ENCODE assay signal across 1 cellular context in the genomic region with DNA sequence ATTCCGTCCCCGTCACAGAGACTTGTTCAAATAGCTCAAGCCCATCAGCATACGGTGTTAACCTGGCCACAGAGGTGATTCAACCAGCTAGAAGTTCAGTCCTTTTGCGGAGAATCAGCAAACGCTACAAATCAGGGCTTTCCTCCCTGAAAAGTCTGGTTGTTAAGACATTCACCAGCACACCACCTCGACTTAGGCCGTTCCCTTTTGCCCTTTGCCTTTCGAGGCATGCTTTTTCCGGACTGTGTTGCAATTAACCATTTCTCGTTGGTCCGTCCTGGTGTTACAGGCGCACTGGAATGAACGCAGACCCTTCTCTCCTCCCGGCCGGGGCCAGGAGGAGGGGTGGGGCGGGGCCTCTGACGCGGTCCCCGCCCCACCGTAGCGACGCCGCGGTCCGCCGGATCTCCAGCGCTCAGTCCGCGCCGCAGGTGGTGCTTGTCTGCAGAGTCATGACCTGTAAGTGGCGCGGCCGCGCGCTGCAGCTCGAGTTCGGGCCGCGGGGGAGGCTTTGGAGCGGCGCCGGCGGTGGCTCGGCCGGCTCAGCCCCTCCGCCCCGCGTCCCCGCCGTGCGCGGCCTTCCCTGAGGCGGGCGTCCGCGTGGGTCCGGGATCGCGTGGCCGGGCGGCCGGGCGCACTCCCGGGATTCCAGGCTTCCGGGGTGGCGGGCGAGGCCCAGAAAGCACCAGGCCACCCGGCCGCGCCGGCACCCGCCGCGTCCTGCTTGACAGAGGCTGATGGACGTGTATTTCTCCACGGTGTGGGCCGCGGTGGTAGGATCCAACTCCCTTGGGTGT.
A peak's percentile ranks its signal among the peaks of the same experiment; 100 is the strongest.
TF ChIP-seq lines count a peak whose summit lies in the region.

A gene with protein sequence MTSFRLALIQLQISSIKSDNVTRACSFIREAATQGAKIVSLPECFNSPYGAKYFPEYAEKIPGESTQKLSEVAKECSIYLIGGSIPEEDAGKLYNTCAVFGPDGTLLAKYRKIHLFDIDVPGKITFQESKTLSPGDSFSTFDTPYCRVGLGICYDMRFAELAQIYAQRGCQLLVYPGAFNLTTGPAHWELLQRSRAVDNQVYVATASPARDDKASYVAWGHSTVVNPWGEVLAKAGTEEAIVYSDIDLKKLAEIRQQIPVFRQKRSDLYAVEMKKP (plus strand): TSS at position 418 of the 797 bp plus-strand sequence. CDS start 35 bp downstream, at position 453.

TF ChIP-seq in HepG2, 621 proteins besides CTCF, POLR2A, EP300 and RAD21 (continued from another document and continues in another):
- peak; percentile 49 for TF ChIP-seq ZNF776 (CRISPR knock-in tag; IDR thresholded peaks at IDR 0.05)
- TF ChIP-seq HNF4A (CRISPR knock-in tag; IDR thresholded peaks at IDR 0.05) = peak; percentile 72
- TF ChIP-seq ZNF431 (CRISPR knock-in tag; IDR thresholded peaks at IDR 0.05; ENCODE audit: borderline replicate concordance, low read depth) = no peak; the same call in 1 of the 2 replicates
- no peak for TF ChIP-seq GTF2F1 (IDR thresholded peaks at IDR 0.05; ENCODE audit: low read length)
- no peak for TF ChIP-seq HMGA1 (CRISPR knock-in tag; conservative IDR thresholded peaks at IDR 0.05)
- TF ChIP-seq ZNF629 (CRISPR knock-in tag; conservative IDR thresholded peaks at IDR 0.05) = peak; percentile 49; the same call in 1 of the 2 replicates
- TF ChIP-seq ZNF75D (CRISPR knock-in tag; IDR thresholded peaks at IDR 0.05; ENCODE audit: borderline replicate concordance) = no peak
- peak; percentile 29; the same call in 1 of the 2 replicates for TF ChIP-seq ATF7-NPFF (CRISPR knock-in tag; IDR thresholded peaks at IDR 0.05; ENCODE audit: low read depth)
- TF ChIP-seq ZNF597 (CRISPR knock-in tag; IDR thresholded peaks at IDR 0.05) = no peak
- no peak for TF ChIP-seq ZNF17 (CRISPR knock-in tag; IDR thresholded peaks at IDR 0.05)
- no peak for TF ChIP-seq ADNP (CRISPR knock-in tag; IDR thresholded peaks at IDR 0.05)
- peak; percentile 80 for TF ChIP-seq MAX (IDR thresholded peaks at IDR 0.05)
- no peak for TF ChIP-seq ZNF513 (CRISPR knock-in tag; conservative IDR thresholded peaks at IDR 0.05)
- no peak for TF ChIP-seq RAD51 (IDR thresholded peaks at IDR 0.05; ENCODE audit: borderline replicate concordance)
- TF ChIP-seq ZNF235 (CRISPR knock-in tag; IDR thresholded peaks at IDR 0.05; ENCODE audit: borderline replicate concordance) = no peak; the same call in 1 of the 2 replicates
- no peak for TF ChIP-seq MATR3 (CRISPR knock-in tag; IDR thresholded peaks at IDR 0.05)
- TF ChIP-seq RNF2 (conservative IDR thresholded peaks at IDR 0.05; ENCODE audit: low read depth) = 0 out of 2 replicates have a peak, but pooled peaks have one; percentile 54
- TF ChIP-seq CAMTA2 (CRISPR knock-in tag; IDR thresholded peaks at IDR 0.05; ENCODE audit: borderline replicate concordance) = no peak
- TF ChIP-seq ZNF709 (CRISPR knock-in tag; IDR thresholded peaks at IDR 0.05) = no peak; the same call in 1 of the 2 replicates
- TF ChIP-seq, protein P1, sequence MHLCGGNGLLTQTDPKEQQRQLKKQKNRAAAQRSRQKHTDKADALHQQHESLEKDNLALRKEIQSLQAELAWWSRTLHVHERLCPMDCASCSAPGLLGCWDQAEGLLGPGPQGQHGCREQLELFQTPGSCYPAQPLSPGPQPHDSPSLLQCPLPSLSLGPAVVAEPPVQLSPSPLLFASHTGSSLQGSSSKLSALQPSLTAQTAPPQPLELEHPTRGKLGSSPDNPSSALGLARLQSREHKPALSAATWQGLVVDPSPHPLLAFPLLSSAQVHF (CRISPR knock-in tag; IDR thresholded peaks at IDR 0.05) = no peak
- peak; percentile 73 for TF ChIP-seq BORCS8-MEF2B (CRISPR knock-in tag; IDR thresholded peaks at IDR 0.05)
- TF ChIP-seq, protein P2, sequence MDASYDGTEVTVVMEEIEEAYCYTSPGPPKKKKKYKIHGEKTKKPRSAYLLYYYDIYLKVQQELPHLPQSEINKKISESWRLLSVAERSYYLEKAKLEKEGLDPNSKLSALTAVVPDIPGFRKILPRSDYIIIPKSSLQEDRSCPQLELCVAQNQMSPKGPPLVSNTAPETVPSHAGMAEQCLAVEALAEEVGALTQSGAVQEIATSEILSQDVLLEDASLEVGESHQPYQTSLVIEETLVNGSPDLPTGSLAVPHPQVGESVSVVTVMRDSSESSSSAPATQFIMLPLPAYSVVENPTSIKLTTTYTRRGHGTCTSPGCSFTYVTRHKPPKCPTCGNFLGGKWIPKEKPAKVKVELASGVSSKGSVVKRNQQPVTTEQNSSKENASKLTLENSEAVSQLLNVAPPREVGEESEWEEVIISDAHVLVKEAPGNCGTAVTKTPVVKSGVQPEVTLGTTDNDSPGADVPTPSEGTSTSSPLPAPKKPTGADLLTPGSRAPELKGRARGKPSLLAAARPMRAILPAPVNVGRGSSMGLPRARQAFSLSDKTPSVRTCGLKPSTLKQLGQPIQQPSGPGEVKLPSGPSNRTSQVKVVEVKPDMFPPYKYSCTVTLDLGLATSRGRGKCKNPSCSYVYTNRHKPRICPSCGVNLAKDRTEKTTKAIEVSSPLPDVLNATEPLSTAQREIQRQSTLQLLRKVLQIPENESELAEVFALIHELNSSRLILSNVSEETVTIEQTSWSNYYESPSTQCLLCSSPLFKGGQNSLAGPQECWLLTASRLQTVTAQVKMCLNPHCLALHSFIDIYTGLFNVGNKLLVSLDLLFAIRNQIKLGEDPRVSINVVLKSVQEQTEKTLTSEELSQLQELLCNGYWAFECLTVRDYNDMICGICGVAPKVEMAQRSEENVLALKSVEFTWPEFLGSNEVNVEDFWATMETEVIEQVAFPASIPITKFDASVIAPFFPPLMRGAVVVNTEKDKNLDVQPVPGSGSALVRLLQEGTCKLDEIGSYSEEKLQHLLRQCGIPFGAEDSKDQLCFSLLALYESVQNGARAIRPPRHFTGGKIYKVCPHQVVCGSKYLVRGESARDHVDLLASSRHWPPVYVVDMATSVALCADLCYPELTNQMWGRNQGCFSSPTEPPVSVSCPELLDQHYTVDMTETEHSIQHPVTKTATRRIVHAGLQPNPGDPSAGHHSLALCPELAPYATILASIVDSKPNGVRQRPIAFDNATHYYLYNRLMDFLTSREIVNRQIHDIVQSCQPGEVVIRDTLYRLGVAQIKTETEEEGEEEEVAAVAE (CRISPR knock-in tag; IDR thresholded peaks at IDR 0.05; ENCODE audit: borderline replicate concordance) = no peak
- TF ChIP-seq, protein P3, sequence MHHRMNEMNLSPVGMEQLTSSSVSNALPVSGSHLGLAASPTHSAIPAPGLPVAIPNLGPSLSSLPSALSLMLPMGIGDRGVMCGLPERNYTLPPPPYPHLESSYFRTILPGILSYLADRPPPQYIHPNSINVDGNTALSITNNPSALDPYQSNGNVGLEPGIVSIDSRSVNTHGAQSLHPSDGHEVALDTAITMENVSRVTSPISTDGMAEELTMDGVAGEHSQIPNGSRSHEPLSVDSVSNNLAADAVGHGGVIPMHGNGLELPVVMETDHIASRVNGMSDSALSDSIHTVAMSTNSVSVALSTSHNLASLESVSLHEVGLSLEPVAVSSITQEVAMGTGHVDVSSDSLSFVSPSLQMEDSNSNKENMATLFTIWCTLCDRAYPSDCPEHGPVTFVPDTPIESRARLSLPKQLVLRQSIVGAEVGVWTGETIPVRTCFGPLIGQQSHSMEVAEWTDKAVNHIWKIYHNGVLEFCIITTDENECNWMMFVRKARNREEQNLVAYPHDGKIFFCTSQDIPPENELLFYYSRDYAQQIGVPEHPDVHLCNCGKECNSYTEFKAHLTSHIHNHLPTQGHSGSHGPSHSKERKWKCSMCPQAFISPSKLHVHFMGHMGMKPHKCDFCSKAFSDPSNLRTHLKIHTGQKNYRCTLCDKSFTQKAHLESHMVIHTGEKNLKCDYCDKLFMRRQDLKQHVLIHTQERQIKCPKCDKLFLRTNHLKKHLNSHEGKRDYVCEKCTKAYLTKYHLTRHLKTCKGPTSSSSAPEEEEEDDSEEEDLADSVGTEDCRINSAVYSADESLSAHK (CRISPR knock-in tag; IDR thresholded peaks at IDR 0.05; ENCODE audit: borderline replicate concordance) = no peak
- TF ChIP-seq HOXA3 (CRISPR knock-in tag; IDR thresholded peaks at IDR 0.05) = peak; percentile 80
- no peak; the same call in 1 of the 2 replicates for TF ChIP-seq ZNF737 (CRISPR knock-in tag; IDR thresholded peaks at IDR 0.05; ENCODE audit: borderline replicate concordance)
- 0 out of 2 replicates have a peak, but pooled peaks have one; percentile 44 for TF ChIP-seq POGZ (CRISPR knock-in tag; IDR thresholded peaks at IDR 0.05)
- TF ChIP-seq AGO2 (optimal IDR thresholded peaks at IDR 0.05; ENCODE audit: low read depth, low read length) = peak; percentile 74
- TF ChIP-seq KLF11 (CRISPR knock-in tag; IDR thresholded peaks at IDR 0.05) = no peak
- no peak for TF ChIP-seq ZC3H4 (CRISPR knock-in tag; IDR thresholded peaks at IDR 0.05; ENCODE audit: borderline replicate concordance)
- peak; percentile 39 for TF ChIP-seq SKI (IDR thresholded peaks at IDR 0.05; ENCODE audit: partially characterized antibody)
- TF ChIP-seq JARID2 (CRISPR knock-in tag; IDR thresholded peaks at IDR 0.05; ENCODE audit: insufficient replicate concordance) = no peak
- TF ChIP-seq, protein P4, sequence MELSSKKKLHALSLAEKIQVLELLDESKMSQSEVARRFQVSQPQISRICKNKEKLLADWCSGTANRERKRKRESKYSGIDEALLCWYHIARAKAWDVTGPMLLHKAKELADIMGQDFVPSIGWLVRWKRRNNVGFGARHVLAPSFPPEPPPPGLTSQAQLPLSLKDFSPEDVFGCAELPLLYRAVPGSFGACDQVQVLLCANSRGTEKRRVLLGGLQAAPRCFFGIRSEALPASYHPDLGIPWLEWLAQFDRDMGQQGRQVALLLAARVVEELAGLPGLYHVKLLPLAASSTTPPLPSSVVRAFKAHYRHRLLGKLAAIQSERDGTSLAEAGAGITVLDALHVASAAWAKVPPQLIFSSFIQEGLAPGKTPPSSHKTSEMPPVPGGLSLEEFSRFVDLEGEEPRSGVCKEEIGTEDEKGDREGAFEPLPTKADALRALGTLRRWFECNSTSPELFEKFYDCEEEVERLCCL (CRISPR knock-in tag; IDR thresholded peaks at IDR 0.05; ENCODE audit: borderline replicate concordance) = no peak
- TF ChIP-seq SALL2 (CRISPR knock-in tag; IDR thresholded peaks at IDR 0.05) = peak; percentile 87
- TF ChIP-seq MXI1 (IDR thresholded peaks at IDR 0.05; ENCODE audit: borderline replicate concordance, low read depth, low read length) = no peak
- no peak for TF ChIP-seq MTF1 (CRISPR knock-in tag; IDR thresholded peaks at IDR 0.05)
- TF ChIP-seq ARNT2 (CRISPR knock-in tag; IDR thresholded peaks at IDR 0.05; ENCODE audit: low read depth) = peak; percentile 77; the same call in 1 of the 2 replicates
- TF ChIP-seq ZNF775 (CRISPR knock-in tag; IDR thresholded peaks at IDR 0.05; ENCODE audit: borderline replicate concordance) = no peak
- TF ChIP-seq ZNF282 (IDR thresholded peaks at IDR 0.05; ENCODE audit: partially characterized antibody) = no peak
- no peak for TF ChIP-seq FOSL1 (CRISPR knock-in tag; IDR thresholded peaks at IDR 0.05; ENCODE audit: borderline replicate concordance)
- TF ChIP-seq, protein P5, sequence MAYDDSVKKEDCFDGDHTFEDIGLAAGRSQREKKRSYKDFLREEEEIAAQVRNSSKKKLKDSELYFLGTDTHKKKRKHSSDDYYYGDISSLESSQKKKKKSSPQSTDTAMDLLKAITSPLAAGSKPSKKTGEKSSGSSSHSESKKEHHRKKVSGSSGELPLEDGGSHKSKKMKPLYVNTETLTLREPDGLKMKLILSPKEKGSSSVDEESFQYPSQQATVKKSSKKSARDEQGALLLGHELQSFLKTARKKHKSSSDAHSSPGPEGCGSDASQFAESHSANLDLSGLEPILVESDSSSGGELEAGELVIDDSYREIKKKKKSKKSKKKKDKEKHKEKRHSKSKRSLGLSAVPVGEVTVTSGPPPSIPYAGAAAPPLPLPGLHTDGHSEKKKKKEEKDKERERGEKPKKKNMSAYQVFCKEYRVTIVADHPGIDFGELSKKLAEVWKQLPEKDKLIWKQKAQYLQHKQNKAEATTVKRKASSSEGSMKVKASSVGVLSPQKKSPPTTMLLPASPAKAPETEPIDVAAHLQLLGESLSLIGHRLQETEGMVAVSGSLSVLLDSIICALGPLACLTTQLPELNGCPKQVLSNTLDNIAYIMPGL (CRISPR knock-in tag; IDR thresholded peaks at IDR 0.05; ENCODE audit: borderline replicate concordance in 1 of 2, low read depth in 1 of 2) = peak; percentile 22 to 76; a peak in 2 of 4 replicates
- TF ChIP-seq RORA (CRISPR knock-in tag; IDR thresholded peaks at IDR 0.05) = no peak
- TF ChIP-seq, protein P6, sequence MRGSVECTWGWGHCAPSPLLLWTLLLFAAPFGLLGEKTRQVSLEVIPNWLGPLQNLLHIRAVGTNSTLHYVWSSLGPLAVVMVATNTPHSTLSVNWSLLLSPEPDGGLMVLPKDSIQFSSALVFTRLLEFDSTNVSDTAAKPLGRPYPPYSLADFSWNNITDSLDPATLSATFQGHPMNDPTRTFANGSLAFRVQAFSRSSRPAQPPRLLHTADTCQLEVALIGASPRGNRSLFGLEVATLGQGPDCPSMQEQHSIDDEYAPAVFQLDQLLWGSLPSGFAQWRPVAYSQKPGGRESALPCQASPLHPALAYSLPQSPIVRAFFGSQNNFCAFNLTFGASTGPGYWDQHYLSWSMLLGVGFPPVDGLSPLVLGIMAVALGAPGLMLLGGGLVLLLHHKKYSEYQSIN (CRISPR knock-in tag; IDR thresholded peaks at IDR 0.05; ENCODE audit: borderline replicate concordance) = no peak
- TF ChIP-seq ZNF3 (CRISPR knock-in tag; IDR thresholded peaks at IDR 0.05) = no peak
- TF ChIP-seq ZFY (CRISPR knock-in tag; IDR thresholded peaks at IDR 0.05) = peak; percentile 93
- TF ChIP-seq ZNF567 (CRISPR knock-in tag; IDR thresholded peaks at IDR 0.05; ENCODE audit: borderline replicate concordance) = no peak
- TF ChIP-seq SRY (CRISPR knock-in tag; IDR thresholded peaks at IDR 0.05) = peak; percentile 74; the same call in 1 of the 2 replicates
